In genomic region chr1:92992066-92992465, GRCh38 we compare ENCODE assay signal across 15 cellular contexts. TPM values are rescaled to one million over a fixed set of nuclear protein-coding genes. Genes with fewer than 3 reads are reported as not detected.
DNase-seq lines count a peak whose midpoint lies in the region; ATAC-seq and TF ChIP-seq lines count a peak whose summit lies in the region.
"Had no signal": no experiment of that assay in that cellular context is flagged by ENCODE, and none has a peak within 500 bp of the region (broad histone marks: within the 10 kb centered on the region; RNA-seq: fewer than 3 reads in every experiment).

No MANE protein-coding gene starts in this region.

- CTCF ChIA-PET in activated CD4-positive, alpha-beta T cell treated with anti-CD3 and anti-CD28 coated beads, Interleukin-2, amount 10 ng/mL, durations not matched to agents 7 days and 5 days (lab: Charles Lee): interaction anchor here (1.1 to 3.8 kb wide), 3 partner anchors 20 to 160 kb away, joined by 4 to 80 read pairs (median 42); partner anchors contain the start of genes DIPK1A and RPL5

- TF ChIP-seq CTCF in natural killer cell (IDR thresholded peaks at IDR 0.05): no peak

- no peak overlapping the region for H3K4me3 Mint-ChIP-seq in activated CD4-positive, alpha-beta T cell treated with anti-CD3 and anti-CD28 coated beads, Interleukin-2, amount 10 ng/mL, durations not matched to agents 7 days and 5 days
- H3K4me3 Mint-ChIP-seq in natural killer cell: no peak overlapping the region
- H3K4me3 Mint-ChIP-seq: neural progenitor cell had no signal

- H3K27me3 Mint-ChIP-seq in activated CD4-positive, alpha-beta T cell treated with anti-CD3 and anti-CD28 coated beads, Interleukin-2, amount 10 ng/mL, durations not matched to agents 7 days and 5 days: no peaks in the 10 kb centered on the region
- peaks cover 0 to 4% of the 10 kb centered on the region in 2 donors for H3K27me3 Mint-ChIP-seq in natural killer cell (ENCODE audit: low read depth in 2 of 2)

- H3K4me1 Mint-ChIP-seq in activated CD4-positive, alpha-beta T cell treated with anti-CD3 and anti-CD28 coated beads, Interleukin-2, amount 10 ng/mL, durations not matched to agents 7 days and 5 days: peaks cover 59% of the 10 kb centered on the region
- peaks cover 21 to 26% of the 10 kb centered on the region in 2 donors for H3K4me1 Mint-ChIP-seq in natural killer cell
- H3K4me1 Mint-ChIP-seq: neural progenitor cell had no signal

- peaks cover 12% of the 10 kb centered on the region for H3K36me3 Mint-ChIP-seq in activated CD4-positive, alpha-beta T cell treated with anti-CD3 and anti-CD28 coated beads, Interleukin-2, amount 10 ng/mL, durations not matched to agents 7 days and 5 days (ENCODE audit: low read depth)
- H3K36me3 Mint-ChIP-seq in natural killer cell: no peaks in the 10 kb centered on the region
- H3K36me3 Mint-ChIP-seq: neural progenitor cell had no signal

- H3K9me3 ChIP-seq in MG63: no peaks in the 10 kb centered on the region
- H3K9me3 ChIP-seq: A549 had no signal

- H3K36me3 ChIP-seq in MG63: no peaks in the 10 kb centered on the region
- H3K36me3 ChIP-seq: neural progenitor cell had no signal

- POLR2A ChIA-PET in activated CD4-positive, alpha-beta T cell treated with anti-CD3 and anti-CD28 coated beads, Interleukin-2, amount 10 ng/mL, durations not matched to agents 7 days and 5 days (lab: Charles Lee): no interaction called here

- H3K27me3 ChIP-seq in MG63: no peaks in the 10 kb centered on the region
- H3K27me3 ChIP-seq: neural progenitor cell had no signal

- peak overlapping the region; percentile 54 for H3K27ac Mint-ChIP-seq in activated CD4-positive, alpha-beta T cell treated with anti-CD3 and anti-CD28 coated beads, Interleukin-2, amount 10 ng/mL, durations not matched to agents 7 days and 5 days
- peak overlapping the region; percentile 18 to 38 for H3K27ac Mint-ChIP-seq in natural killer cell
- H3K27ac Mint-ChIP-seq: neural progenitor cell had no signal

- DNase-seq in activated CD4-positive, alpha-beta T cell treated with anti-CD3 and anti-CD28 coated beads, Interleukin-2, amount 10 ng/mL, durations not matched to agents 7 days and 5 days: no peak
- DNase-seq in activated CD4-positive, alpha-beta T cell treated with anti-CD3 and anti-CD28 coated beads for 4 hours: no peak
- DNase-seq in MG63 (peak; percentile 26), astrocyte of the hippocampus (ENCODE audit: low read depth, low spot score) (peak; percentile 28), natural killer cell (no peak), dermis blood vessel endothelial cell (no peak)
- DNase-seq: H7, NCI-H1436 treated with DMSO at 0.1 percent for 48 hours, NCI-H2227 treated with DMSO at 0.1 percent for 48 hours, RPMI8226 had no signal

- intact Hi-C loops in natural killer cell (cut with micrococcal nuclease): loop anchor here (5.0 kb wide), 1 partner anchor 40 kb away; no protein-coding TSS in a partner anchor

- H3K4me3 ChIP-seq in MG63: no peak overlapping the region
- H3K4me3 ChIP-seq: A549, lung, neural progenitor cell had no signal

- no peak for ATAC-seq in natural killer cell
- ATAC-seq in HG03175 (IDR thresholded peaks at IDR 0.05; ENCODE audit: unreplicated experiment): no peak
- no peak for ATAC-seq in GM19351 (IDR thresholded peaks at IDR 0.05; ENCODE audit: unreplicated experiment)
- ATAC-seq: A549 had no signal

- H3K9me3 Mint-ChIP-seq in activated CD4-positive, alpha-beta T cell treated with anti-CD3 and anti-CD28 coated beads, Interleukin-2, amount 10 ng/mL, durations not matched to agents 7 days and 5 days: peaks cover 5% of the 10 kb centered on the region
- H3K9me3 Mint-ChIP-seq in natural killer cell: no peaks in the 10 kb centered on the region
- H3K9me3 Mint-ChIP-seq: neural progenitor cell had no signal

RNA-seq across cellular contexts. Expression of gene DIPK1A, which starts 30.8 kb away (rescaled TPM):
- 10 to 100 TPM; 17.7 to 19.1 TPM for total RNA-seq in activated CD4-positive, alpha-beta T cell treated with anti-CD3 and anti-CD28 coated beads, Interleukin-2, amount 10 ng/mL, durations not matched to agents 7 days and 5 days
- total RNA-seq in MG63 (2014; rRNA removed; shearing (Covaris generic); ENCODE audit: low replicate concordance): 1.5 and 3.8 TPM in 2 replicates
- total RNA-seq in natural killer cell: 10 to 100 TPM in 2 of 3 donors, 1 to 10 TPM in 1; 7.0 to 11.3 (median 11.2) TPM
- total RNA-seq in dermis blood vessel endothelial cell: 0.47 and 0.68 TPM in 2 replicates

Comparison
In these comparisons a context has a peak if more than half of its experiments do, and no peak if none do; other contexts are left out.
1. DNase-seq: peak in MG63 (single experiment) and astrocyte of the hippocampus (single experiment); none in activated CD4-positive, alpha-beta T cell treated with anti-CD3 and anti-CD28 coated beads, Interleukin-2, amount 10 ng/mL, durations not matched to agents 7 days and 5 days (single experiment), activated CD4-positive, alpha-beta T cell treated with anti-CD3 and anti-CD28 coated beads for 4 hours (0 of 2), natural killer cell (single experiment) and dermis blood vessel endothelial cell (single experiment).